1 cellular context compared by ENCODE assay signal in the genomic region with DNA sequence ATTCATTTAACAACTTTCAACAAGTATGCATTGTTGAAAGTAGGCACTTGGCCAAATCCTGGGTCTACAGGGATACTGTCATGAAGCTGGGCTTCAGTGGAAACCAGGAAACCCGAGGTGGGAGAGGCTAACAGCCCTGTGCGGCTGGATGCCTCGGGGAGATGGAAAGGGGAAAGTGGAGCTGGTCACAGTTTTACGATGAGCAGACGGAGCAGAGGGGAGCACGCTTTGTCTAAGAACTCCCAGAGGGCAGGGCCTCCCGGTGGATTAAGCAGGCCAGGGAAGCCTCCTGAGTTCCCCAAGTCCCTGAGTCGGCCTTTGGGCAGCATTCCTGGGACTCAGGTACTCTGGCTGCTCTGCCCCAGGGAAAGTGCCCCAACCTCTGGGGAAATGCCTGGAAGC.
TF ChIP-seq lines count a peak whose summit lies in the region.

No MANE protein-coding gene starts in this region.

TF ChIP-seq in H1, 55 proteins besides CTCF, POLR2A, EP300 and RAD21 (continued from another document):
- TF ChIP-seq RFX5 (IDR thresholded peaks at IDR 0.05; ENCODE audit: borderline replicate concordance, low read depth, low read length) (no peak), TAF1 (IDR thresholded peaks at IDR 0.05; ENCODE audit: low read depth, low read length) (no peak), JUND (IDR thresholded peaks at IDR 0.05; ENCODE audit: low read length) (no peak), NRF1 (IDR thresholded peaks at IDR 0.05; ENCODE audit: low read depth, low read length) (no peak), POU5F1 (IDR thresholded peaks at IDR 0.05; ENCODE audit: low read depth, low read length) (no peak), TBP (IDR thresholded peaks at IDR 0.05; ENCODE audit: low read depth, low read length) (no peak), KDM1A (IDR thresholded peaks at IDR 0.05; ENCODE audit: borderline replicate concordance, low read length) (no peak), SRF (IDR thresholded peaks at IDR 0.05; ENCODE audit: low read depth, low read length) (no peak), RBBP5 (IDR thresholded peaks at IDR 0.05; ENCODE audit: borderline replicate concordance, low read depth, low read length) (no peak)
- TF ChIP-seq, protein P1, sequence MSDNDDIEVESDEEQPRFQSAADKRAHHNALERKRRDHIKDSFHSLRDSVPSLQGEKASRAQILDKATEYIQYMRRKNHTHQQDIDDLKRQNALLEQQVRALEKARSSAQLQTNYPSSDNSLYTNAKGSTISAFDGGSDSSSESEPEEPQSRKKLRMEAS (IDR thresholded peaks at IDR 0.05), result no peak
- TF ChIP-seq, protein P2, sequence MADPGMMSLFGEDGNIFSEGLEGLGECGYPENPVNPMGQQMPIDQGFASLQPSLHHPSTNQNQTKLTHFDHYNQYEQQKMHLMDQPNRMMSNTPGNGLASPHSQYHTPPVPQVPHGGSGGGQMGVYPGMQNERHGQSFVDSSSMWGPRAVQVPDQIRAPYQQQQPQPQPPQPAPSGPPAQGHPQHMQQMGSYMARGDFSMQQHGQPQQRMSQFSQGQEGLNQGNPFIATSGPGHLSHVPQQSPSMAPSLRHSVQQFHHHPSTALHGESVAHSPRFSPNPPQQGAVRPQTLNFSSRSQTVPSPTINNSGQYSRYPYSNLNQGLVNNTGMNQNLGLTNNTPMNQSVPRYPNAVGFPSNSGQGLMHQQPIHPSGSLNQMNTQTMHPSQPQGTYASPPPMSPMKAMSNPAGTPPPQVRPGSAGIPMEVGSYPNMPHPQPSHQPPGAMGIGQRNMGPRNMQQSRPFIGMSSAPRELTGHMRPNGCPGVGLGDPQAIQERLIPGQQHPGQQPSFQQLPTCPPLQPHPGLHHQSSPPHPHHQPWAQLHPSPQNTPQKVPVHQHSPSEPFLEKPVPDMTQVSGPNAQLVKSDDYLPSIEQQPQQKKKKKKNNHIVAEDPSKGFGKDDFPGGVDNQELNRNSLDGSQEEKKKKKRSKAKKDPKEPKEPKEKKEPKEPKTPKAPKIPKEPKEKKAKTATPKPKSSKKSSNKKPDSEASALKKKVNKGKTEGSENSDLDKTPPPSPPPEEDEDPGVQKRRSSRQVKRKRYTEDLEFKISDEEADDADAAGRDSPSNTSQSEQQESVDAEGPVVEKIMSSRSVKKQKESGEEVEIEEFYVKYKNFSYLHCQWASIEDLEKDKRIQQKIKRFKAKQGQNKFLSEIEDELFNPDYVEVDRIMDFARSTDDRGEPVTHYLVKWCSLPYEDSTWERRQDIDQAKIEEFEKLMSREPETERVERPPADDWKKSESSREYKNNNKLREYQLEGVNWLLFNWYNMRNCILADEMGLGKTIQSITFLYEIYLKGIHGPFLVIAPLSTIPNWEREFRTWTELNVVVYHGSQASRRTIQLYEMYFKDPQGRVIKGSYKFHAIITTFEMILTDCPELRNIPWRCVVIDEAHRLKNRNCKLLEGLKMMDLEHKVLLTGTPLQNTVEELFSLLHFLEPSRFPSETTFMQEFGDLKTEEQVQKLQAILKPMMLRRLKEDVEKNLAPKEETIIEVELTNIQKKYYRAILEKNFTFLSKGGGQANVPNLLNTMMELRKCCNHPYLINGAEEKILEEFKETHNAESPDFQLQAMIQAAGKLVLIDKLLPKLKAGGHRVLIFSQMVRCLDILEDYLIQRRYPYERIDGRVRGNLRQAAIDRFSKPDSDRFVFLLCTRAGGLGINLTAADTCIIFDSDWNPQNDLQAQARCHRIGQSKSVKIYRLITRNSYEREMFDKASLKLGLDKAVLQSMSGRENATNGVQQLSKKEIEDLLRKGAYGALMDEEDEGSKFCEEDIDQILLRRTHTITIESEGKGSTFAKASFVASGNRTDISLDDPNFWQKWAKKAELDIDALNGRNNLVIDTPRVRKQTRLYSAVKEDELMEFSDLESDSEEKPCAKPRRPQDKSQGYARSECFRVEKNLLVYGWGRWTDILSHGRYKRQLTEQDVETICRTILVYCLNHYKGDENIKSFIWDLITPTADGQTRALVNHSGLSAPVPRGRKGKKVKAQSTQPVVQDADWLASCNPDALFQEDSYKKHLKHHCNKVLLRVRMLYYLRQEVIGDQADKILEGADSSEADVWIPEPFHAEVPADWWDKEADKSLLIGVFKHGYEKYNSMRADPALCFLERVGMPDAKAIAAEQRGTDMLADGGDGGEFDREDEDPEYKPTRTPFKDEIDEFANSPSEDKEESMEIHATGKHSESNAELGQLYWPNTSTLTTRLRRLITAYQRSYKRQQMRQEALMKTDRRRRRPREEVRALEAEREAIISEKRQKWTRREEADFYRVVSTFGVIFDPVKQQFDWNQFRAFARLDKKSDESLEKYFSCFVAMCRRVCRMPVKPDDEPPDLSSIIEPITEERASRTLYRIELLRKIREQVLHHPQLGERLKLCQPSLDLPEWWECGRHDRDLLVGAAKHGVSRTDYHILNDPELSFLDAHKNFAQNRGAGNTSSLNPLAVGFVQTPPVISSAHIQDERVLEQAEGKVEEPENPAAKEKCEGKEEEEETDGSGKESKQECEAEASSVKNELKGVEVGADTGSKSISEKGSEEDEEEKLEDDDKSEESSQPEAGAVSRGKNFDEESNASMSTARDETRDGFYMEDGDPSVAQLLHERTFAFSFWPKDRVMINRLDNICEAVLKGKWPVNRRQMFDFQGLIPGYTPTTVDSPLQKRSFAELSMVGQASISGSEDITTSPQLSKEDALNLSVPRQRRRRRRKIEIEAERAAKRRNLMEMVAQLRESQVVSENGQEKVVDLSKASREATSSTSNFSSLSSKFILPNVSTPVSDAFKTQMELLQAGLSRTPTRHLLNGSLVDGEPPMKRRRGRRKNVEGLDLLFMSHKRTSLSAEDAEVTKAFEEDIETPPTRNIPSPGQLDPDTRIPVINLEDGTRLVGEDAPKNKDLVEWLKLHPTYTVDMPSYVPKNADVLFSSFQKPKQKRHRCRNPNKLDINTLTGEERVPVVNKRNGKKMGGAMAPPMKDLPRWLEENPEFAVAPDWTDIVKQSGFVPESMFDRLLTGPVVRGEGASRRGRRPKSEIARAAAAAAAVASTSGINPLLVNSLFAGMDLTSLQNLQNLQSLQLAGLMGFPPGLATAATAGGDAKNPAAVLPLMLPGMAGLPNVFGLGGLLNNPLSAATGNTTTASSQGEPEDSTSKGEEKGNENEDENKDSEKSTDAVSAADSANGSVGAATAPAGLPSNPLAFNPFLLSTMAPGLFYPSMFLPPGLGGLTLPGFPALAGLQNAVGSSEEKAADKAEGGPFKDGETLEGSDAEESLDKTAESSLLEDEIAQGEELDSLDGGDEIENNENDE (IDR thresholded peaks at IDR 0.05; ENCODE audit: insufficient replicate concordance, low read length), result no peak
